Comparison of ENCODE assay signal across 7 cellular contexts in genomic region chr12:55738113-55739024, GRCh38. TPM values are rescaled to one million over a fixed set of nuclear protein-coding genes. Genes with fewer than 3 reads are reported as not detected.
DNase-seq lines count a peak whose midpoint lies in the region; ATAC-seq, FAIRE-seq and TF ChIP-seq lines count a peak whose summit lies in the region.

No MANE protein-coding gene starts in this region.

- H2AFZ ChIP-seq in GM12878 (ENCODE audit: control insufficient read depth, low read depth, low read length) = peak overlapping the region; percentile 91

- H3K27me3 ChIP-seq in GM12878 (replicated peaks in 1 of 2; ENCODE audit: control insufficient read depth in 2 of 2, insufficient read depth in 2 of 2, low read length in 1 of 2) = no peaks in the 10 kb centered on the region
- H3K27me3 ChIP-seq in iPS DF 6.9 (ENCODE audit: control insufficient read depth, insufficient read depth, low read length) = no peaks in the 10 kb centered on the region
- no peaks in the 10 kb centered on the region for H3K27me3 ChIP-seq in sigmoid colon

- H3K9ac ChIP-seq in GM12878 (ENCODE audit: control insufficient read depth, insufficient read depth, low read length) = peak overlapping the region; percentile 79

- H3K36me3 ChIP-seq in GM12878 (ENCODE audit: control insufficient read depth in 2 of 2, insufficient read depth in 2 of 2, low read length in 1 of 2) (no peaks in the 10 kb centered on the region), iPS DF 6.9 (ENCODE audit: control insufficient read depth, insufficient read depth, low read length) (no peaks in the 10 kb centered on the region), sigmoid colon (no peaks in the 10 kb centered on the region)

- in situ Hi-C loops in GM12878 (cut with MboI) = loop anchor here (5.0 kb wide), 2 partner anchors 204 to 294 kb away; no protein-coding TSS in a partner anchor

- peak; percentile 27 for TF ChIP-seq POLR2A in GM18505 (IDR thresholded peaks at IDR 0.05; ENCODE audit: borderline replicate concordance, extremely low read depth, insufficient read depth, insufficient read length)
- TF ChIP-seq POLR2A in GM12878 (IDR thresholded peaks at IDR 0.05; ENCODE audit: low read depth, low read length) = no peak
- TF ChIP-seq POLR2A in sigmoid colon (IDR thresholded peaks at IDR 0.05) = no peak

- 2% methylated on average over 14 of the region's 14 CpGs for WGBS in GM12878 (ENCODE audit: insufficient coverage, insufficient replicate concordance, low lambda C conversion rate, missing lambda C conversion rate)
- WGBS in iPS DF 6.9 (ENCODE audit: insufficient coverage, insufficient read length) = no CpG with 5 or more reads among the region's 14 CpGs
- WGBS in sigmoid colon, 2 donors = 2 to 3% methylated on average over 14 of the region's 14 CpGs

- H3K4me1 Mint-ChIP-seq in T-helper 2 cell treated with Interferon-gamma antibody and Interleukin-4, amounts not matched to agents 5 μg/mL and 100 μg/mL, for 36 hours (ENCODE audit: low read depth) = peaks cover 34% of the 10 kb centered on the region

- H3K27ac Mint-ChIP-seq in T-helper 2 cell treated with Interferon-gamma antibody and Interleukin-4, amounts not matched to agents 5 μg/mL and 100 μg/mL, for 36 hours = peak overlapping the region; percentile 86

- CTCF ChIA-PET in GM12878 (lab: Yijun Ruan, JAX) = interaction anchor here (0.6 to 7.1 kb wide), 78 partner anchors 8 to 890 kb away, joined by 3 to 205 read pairs (median 7); partner anchors contain the start of genes BLOC1S1, CD63, DGKA and DNAJC14

- ATAC-seq in GM18505 (IDR thresholded peaks at IDR 0.05; ENCODE audit: unreplicated experiment) (peak; percentile 77), HG02938 (IDR thresholded peaks at IDR 0.05; ENCODE audit: unreplicated experiment) (peak; percentile 75), GM12878 (peak; percentile 93)

- no peaks in the 10 kb centered on the region for H4K20me1 ChIP-seq in GM12878 (ENCODE audit: control insufficient read depth, insufficient read depth)

- TF ChIP-seq EP300 in GM12878 (IDR thresholded peaks at IDR 0.05; ENCODE audit: borderline replicate concordance in 1 of 2, control insufficient read depth in 1 of 2, low read depth in 2 of 2, low read length in 2 of 2) (no peak), sigmoid colon (IDR thresholded peaks at IDR 0.05) (no peak)

- peak overlapping the region; percentile 78 for H3K4me3 ChIP-seq in GM12878
- peak overlapping the region; percentile 26; the same call in 1 of the 2 replicates for H3K4me3 ChIP-seq in iPS DF 6.9 (ENCODE audit: low read length)
- peak overlapping the region; percentile 39 to 62 (median 52) for H3K4me3 ChIP-seq in sigmoid colon

- peak overlapping the region; percentile 87 for H3K4me3 Mint-ChIP-seq in T-helper 2 cell treated with Interferon-gamma antibody and Interleukin-4, amounts not matched to agents 5 μg/mL and 100 μg/mL, for 36 hours

- TF ChIP-seq CTCF in GM12878 (IDR thresholded peaks at IDR 0.05 in 2 of 3, conservative IDR thresholded peaks at IDR 0.05 in 1 of 3; ENCODE audit: control insufficient read depth in 2 of 3, extremely low read depth in 1 of 3, insufficient read depth in 1 of 3, low read depth in 3 of 3, low read length in 3 of 3) (peak; percentile 68 to 89 (median 87); a peak in 5 of 6 replicates), sigmoid colon (IDR thresholded peaks at IDR 0.05) (peak; percentile 78 to 95 (median 88))

- SMC1A ChIA-PET in GM12878 (lab: Charles Lee; ENCODE audit: uncharacterized antibody, unreplicated experiment) = interaction anchor here (0.6 to 5.2 kb wide), 63 partner anchors 9 to 758 kb away, joined by 3 to 51 read pairs (median 6); partner anchors contain the start of genes BLOC1S1, CD63, DGKA and ESYT1

- peak; percentile 86 for FAIRE-seq in GM12878 (lab: Jason Lieb, UNC)

- H3K4me1 ChIP-seq in GM12878 (ENCODE audit: control insufficient read depth, insufficient read depth, low read length) (peaks cover 7% of the 10 kb centered on the region), iPS DF 6.9 (ENCODE audit: control insufficient read depth, insufficient read depth, low read length) (peaks cover 5% of the 10 kb centered on the region; the same call in 1 of the 2 replicates), sigmoid colon (peaks cover 0 to 28% (median 20%) of the 10 kb centered on the region in 4 donors)

- H3K36me3 Mint-ChIP-seq in T-helper 2 cell treated with Interferon-gamma antibody and Interleukin-4, amounts not matched to agents 5 μg/mL and 100 μg/mL, for 36 hours (ENCODE audit: low read depth) = no peaks in the 10 kb centered on the region

- TF ChIP-seq RAD21 in GM12878 (IDR thresholded peaks at IDR 0.05; ENCODE audit: insufficient read depth, low read depth, low read length) = peak; percentile 96

- BruUV-seq in GM12878 (replicated peaks; lab: Mats Ljungman, UMichigan) = no TSS peak

- H3K27ac ChIP-seq in GM12878 (ENCODE audit: control insufficient read depth, insufficient read depth) (peak overlapping the region; percentile 45), iPS DF 6.9 (ENCODE audit: low read length) (no peak overlapping the region), sigmoid colon (peak overlapping the region; percentile 78 to 83 (median 80))

- intact Hi-C loops in GM12878 (cut with micrococcal nuclease; ENCODE audit: unreplicated experiment) (loop anchor here (1.0 to 10.0 kb wide), 10 partner anchors 59 to 446 kb away; partner anchors contain the start of genes PA2G4, RPL41, RPS26 and SARNP), sigmoid colon (cut with DNase I) (loop anchor here (1.0 to 5.0 kb wide), 3 partner anchors 58 to 202 kb away; partner anchors contain the start of genes ORMDL2 and SARNP)

- peak overlapping the region; percentile 91 for H3K4me2 ChIP-seq in GM12878 (ENCODE audit: control insufficient read depth, insufficient read depth)

- DNase-seq in NCI-H1694 (lab: John Stamatoyannopoulos, UW) = peak; percentile 90
- DNase-seq in T-helper 2 cell treated with Interferon-gamma antibody and Interleukin-4, amounts not matched to agents 5 μg/mL and 100 μg/mL, for 36 hours (ENCODE audit: low spot score) = peak; percentile 77
- DNase-seq in GM12878 (ENCODE audit: low read depth, low spot score) = peak; percentile 77
- peak; percentile 90 for DNase-seq in iPS DF 6.9 (ENCODE audit: low read depth, low spot score)
- DNase-seq in sigmoid colon = peak; percentile 91

- no peaks in the 10 kb centered on the region for H3K9me3 Mint-ChIP-seq in T-helper 2 cell treated with Interferon-gamma antibody and Interleukin-4, amounts not matched to agents 5 μg/mL and 100 μg/mL, for 36 hours

- POLR2A ChIA-PET in GM12878 (lab: Charles Lee) = interaction anchor here (0.5 to 2.9 kb wide), 25 partner anchors 9 to 450 kb away, joined by 3 to 36 read pairs (median 5); partner anchors contain the start of genes BLOC1S1, CD63, DNAJC14 and PA2G4

- H3K27me3 Mint-ChIP-seq in T-helper 2 cell treated with Interferon-gamma antibody and Interleukin-4, amounts not matched to agents 5 μg/mL and 100 μg/mL, for 36 hours (ENCODE audit: low read depth) = peaks cover 5% of the 10 kb centered on the region

- RAD21 ChIA-PET in GM12878 (lab: Charles Lee; ENCODE audit: unreplicated experiment) = interaction anchor here (0.6 to 7.7 kb wide), 57 partner anchors 9 to 764 kb away, joined by 3 to 113 read pairs (median 7); partner anchors contain the start of genes BLOC1S1, CD63, DNAJC14 and ESYT1

- H3K9me3 ChIP-seq in GM12878 (replicated peaks; ENCODE audit: control insufficient read depth, insufficient read depth, low read length) (no peaks in the 10 kb centered on the region), iPS DF 6.9 (ENCODE audit: control insufficient read depth, insufficient read depth, low read length) (no peaks in the 10 kb centered on the region), sigmoid colon (no peaks in the 10 kb centered on the region)

- no peaks in the 10 kb centered on the region for H3K79me2 ChIP-seq in GM12878 (ENCODE audit: control insufficient read depth, insufficient read depth, low read length)

RNA-seq across cellular contexts. Expression of gene GDF11, which starts 4.6 kb away (rescaled TPM):
- 7.2 and 7.6 TPM in 2 replicates for total RNA-seq in GM12878 (2013; cell fraction: nucleolus; rRNA removed)
- total RNA-seq in GM12878 (2014; rRNA removed) (3.1 and 5.2 TPM in 2 replicates), GM12878 (2014; rRNA removed; fragmentation: Illumina TruSeq; extraction: Trizol) (3.4 and 3.9 TPM in 2 replicates), GM12878 (2021) (15.2 and 15.4 TPM in 2 replicates), sigmoid colon (10 to 100 TPM in 1 of 4 donors, 1 to 10 TPM in 3; 4.3 to 12.2 (median 4.6) TPM)
- polyA plus RNA-seq in GM12878 (2011; ENCODE audit: low read depth) = 3.0 TPM
- polyA plus RNA-seq in GM12878 (2011; rRNA removed) (3.7 and 5.8 TPM in 2 replicates), GM12878 (2014; fragmentation: Illumina TruSeq; extraction: Trizol) (5.7 and 6.7 TPM in 2 replicates), GM12878 (2014; fragmentation: Nextera tagmentation; extraction: Ambion mirVana) (1 to 10 TPM; 1.5 to 1.6 TPM), GM12878 (2014; rRNA removed) (9.9 and 13.0 TPM in 2 replicates), GM12878 (2016; fragmentation: Nextera tagmentation; extraction: Ambion mirVana) (under 1 TPM; 0.83 to 0.87 TPM), sigmoid colon (1 to 10 TPM; 1.2 to 3.9 (median 2.4) TPM)
- 6.5 and 8.8 TPM in 2 replicates for polyA plus RNA-seq in GM12878 (2011; cell fraction: cytosol; rRNA removed)
- 8.5 and 9.2 TPM in 2 replicates for polyA plus RNA-seq in GM12878 (2011; cell fraction: nucleus; rRNA removed)
- polyA plus RNA-seq in GM12878 (2012) = 7.4 TPM in 2 replicates
- polyA minus RNA-seq in GM12878 (2011; rRNA and poly(A)+ RNA removed) = 4.9 and 8.8 TPM in 2 replicates
- polyA minus RNA-seq in GM12878 (2011; cell fraction: cytosol; rRNA and poly(A)+ RNA removed) = 3.1 and 5.5 TPM in 2 replicates
- polyA minus RNA-seq in GM12878 (2011; cell fraction: nucleus; rRNA and poly(A)+ RNA removed) = 2.9 and 4.8 TPM in 2 replicates

RNA-seq across cellular contexts. Expression of gene CD63, which starts 9.6 kb away (rescaled TPM):
- total RNA-seq in GM12878 (2013; cell fraction: nucleolus; rRNA removed) = 44.4 and 46.9 TPM in 2 replicates
- 147 and 163 TPM in 2 replicates for total RNA-seq in GM12878 (2014; rRNA removed)
- total RNA-seq in GM12878 (2014; rRNA removed; fragmentation: Illumina TruSeq; extraction: Trizol) = 165 and 171 TPM in 2 replicates
- 171 and 173 TPM in 2 replicates for total RNA-seq in GM12878 (2021)
- polyA plus RNA-seq in GM12878 (2011; ENCODE audit: low read depth) = 176 TPM
- polyA plus RNA-seq in GM12878 (2011; rRNA removed) = 157 and 182 TPM in 2 replicates
- polyA plus RNA-seq in GM12878 (2011; cell fraction: cytosol; rRNA removed) = 168 and 246 TPM in 2 replicates
- polyA plus RNA-seq in GM12878 (2011; cell fraction: nucleus; rRNA removed) = 88.0 and 94.4 TPM in 2 replicates
- 150 and 169 TPM in 2 replicates for polyA plus RNA-seq in GM12878 (2012)
- polyA plus RNA-seq in GM12878 (2014; fragmentation: Illumina TruSeq; extraction: Trizol) = 142 and 156 TPM in 2 replicates
- polyA plus RNA-seq in GM12878 (2014; fragmentation: Nextera tagmentation; extraction: Ambion mirVana) = 100 to 1,000 TPM; 194 to 220 TPM
- 166 and 193 TPM in 2 replicates for polyA plus RNA-seq in GM12878 (2014; rRNA removed)
- 100 to 1,000 TPM; 200 to 209 TPM for polyA plus RNA-seq in GM12878 (2016; fragmentation: Nextera tagmentation; extraction: Ambion mirVana)
- polyA minus RNA-seq in GM12878 (2011; rRNA and poly(A)+ RNA removed) = 98.9 and 117 TPM in 2 replicates
- 27.9 and 34.6 TPM in 2 replicates for polyA minus RNA-seq in GM12878 (2011; cell fraction: cytosol; rRNA and poly(A)+ RNA removed)
- 12.7 and 25.9 TPM in 2 replicates for polyA minus RNA-seq in GM12878 (2011; cell fraction: nucleus; rRNA and poly(A)+ RNA removed)
- 100 to 1,000 TPM; 670 to 933 (median 849) TPM for total RNA-seq in sigmoid colon
- 1,000 to 10,000 TPM in 1 of 3 donors, 100 to 1,000 TPM in 2; 450 to 1,058 (median 486) TPM for polyA plus RNA-seq in sigmoid colon

RNA-seq across cellular contexts. Expression of gene RDH5, which starts 18.2 kb away (rescaled TPM):
- 24.9 and 25.4 TPM in 2 replicates for total RNA-seq in GM12878 (2013; cell fraction: nucleolus; rRNA removed)
- total RNA-seq in GM12878 (2014; rRNA removed) = 6.4 and 8.2 TPM in 2 replicates
- total RNA-seq in GM12878 (2014; rRNA removed; fragmentation: Illumina TruSeq; extraction: Trizol) = 5.7 and 6.7 TPM in 2 replicates
- total RNA-seq in GM12878 (2021) = 5.8 and 8.4 TPM in 2 replicates
- polyA plus RNA-seq in GM12878 (2011; ENCODE audit: low read depth) = 2.2 TPM
- 7.0 and 7.8 TPM in 2 replicates for polyA plus RNA-seq in GM12878 (2011; rRNA removed)
- polyA plus RNA-seq in GM12878 (2011; cell fraction: cytosol; rRNA removed) = 7.5 and 10.6 TPM in 2 replicates
- 22.2 and 32.5 TPM in 2 replicates for polyA plus RNA-seq in GM12878 (2011; cell fraction: nucleus; rRNA removed)
- polyA plus RNA-seq in GM12878 (2012) = 4.6 and 5.0 TPM in 2 replicates
- polyA plus RNA-seq in GM12878 (2014; fragmentation: Illumina TruSeq; extraction: Trizol) = 5.5 and 7.6 TPM in 2 replicates
- 1 to 10 TPM; 2.6 to 3.1 TPM for polyA plus RNA-seq in GM12878 (2014; fragmentation: Nextera tagmentation; extraction: Ambion mirVana)
- polyA plus RNA-seq in GM12878 (2014; rRNA removed) = 11.6 and 11.9 TPM in 2 replicates
- 1 to 10 TPM; 5.8 to 7.1 TPM for polyA plus RNA-seq in GM12878 (2016; fragmentation: Nextera tagmentation; extraction: Ambion mirVana)
- 6.7 and 7.7 TPM in 2 replicates for polyA minus RNA-seq in GM12878 (2011; rRNA and poly(A)+ RNA removed)
- 2.1 TPM in 1 of 2 replicates, not detected in the other for polyA minus RNA-seq in GM12878 (2011; cell fraction: cytosol; rRNA and poly(A)+ RNA removed)
- 6.3 and 15.9 TPM in 2 replicates for polyA minus RNA-seq in GM12878 (2011; cell fraction: nucleus; rRNA and poly(A)+ RNA removed)
- total RNA-seq in sigmoid colon = 10 to 100 TPM; 11.2 to 37.5 (median 32.1) TPM
- polyA plus RNA-seq in sigmoid colon = 10 to 100 TPM in 2 of 3 donors, 1 to 10 TPM in 1; 8.4 to 34.4 (median 27.1) TPM

RNA-seq across cellular contexts. Expression of gene BLOC1S1, which starts 22.5 kb away (rescaled TPM):
- 25.1 and 33.4 TPM in 2 replicates for total RNA-seq in GM12878 (2013; cell fraction: nucleolus; rRNA removed)
- 134 and 144 TPM in 2 replicates for total RNA-seq in GM12878 (2014; rRNA removed)
- 126 and 128 TPM in 2 replicates for total RNA-seq in GM12878 (2014; rRNA removed; fragmentation: Illumina TruSeq; extraction: Trizol)
- 131 and 141 TPM in 2 replicates for total RNA-seq in GM12878 (2021)
- polyA plus RNA-seq in GM12878 (2011; ENCODE audit: low read depth) = 91.5 TPM
- 102 and 156 TPM in 2 replicates for polyA plus RNA-seq in GM12878 (2011; rRNA removed)
- 248 and 288 TPM in 2 replicates for polyA plus RNA-seq in GM12878 (2011; cell fraction: cytosol; rRNA removed)
- polyA plus RNA-seq in GM12878 (2011; cell fraction: nucleus; rRNA removed) = 100 and 116 TPM in 2 replicates
- 142 and 151 TPM in 2 replicates for polyA plus RNA-seq in GM12878 (2012)
- polyA plus RNA-seq in GM12878 (2014; fragmentation: Illumina TruSeq; extraction: Trizol) = 86.6 and 141 TPM in 2 replicates
- 100 to 1,000 TPM; 264 to 285 TPM for polyA plus RNA-seq in GM12878 (2014; fragmentation: Nextera tagmentation; extraction: Ambion mirVana)
- 176 and 185 TPM in 2 replicates for polyA plus RNA-seq in GM12878 (2014; rRNA removed)
- 100 to 1,000 TPM; 218 to 228 TPM for polyA plus RNA-seq in GM12878 (2016; fragmentation: Nextera tagmentation; extraction: Ambion mirVana)
- 65.8 and 84.2 TPM in 2 replicates for polyA minus RNA-seq in GM12878 (2011; rRNA and poly(A)+ RNA removed)
- 16.3 and 21.6 TPM in 2 replicates for polyA minus RNA-seq in GM12878 (2011; cell fraction: cytosol; rRNA and poly(A)+ RNA removed)
- 15.2 and 19.2 TPM in 2 replicates for polyA minus RNA-seq in GM12878 (2011; cell fraction: nucleus; rRNA and poly(A)+ RNA removed)
- 100 to 1,000 TPM; 173 to 356 (median 317) TPM for total RNA-seq in sigmoid colon
- 100 to 1,000 TPM; 329 to 655 (median 634) TPM for polyA plus RNA-seq in sigmoid colon

RNA-seq across cellular contexts. Expression of gene ITGA7, which starts 30.7 kb away (rescaled TPM):
- 18.5 and 21.9 TPM in 2 replicates for total RNA-seq in GM12878 (2013; cell fraction: nucleolus; rRNA removed)
- 2.5 and 2.6 TPM in 2 replicates for total RNA-seq in GM12878 (2014; rRNA removed)
- 0.69 and 1.0 TPM in 2 replicates for total RNA-seq in GM12878 (2014; rRNA removed; fragmentation: Illumina TruSeq; extraction: Trizol)
- 2.8 and 3.8 TPM in 2 replicates for total RNA-seq in GM12878 (2021)
- 1.5 TPM for polyA plus RNA-seq in GM12878 (2011; ENCODE audit: low read depth)
- 3.4 and 5.1 TPM in 2 replicates for polyA plus RNA-seq in GM12878 (2011; rRNA removed)
- 2.2 and 3.6 TPM in 2 replicates for polyA plus RNA-seq in GM12878 (2011; cell fraction: cytosol; rRNA removed)
- polyA plus RNA-seq in GM12878 (2011; cell fraction: nucleus; rRNA removed) = 83.9 and 96.1 TPM in 2 replicates
- polyA plus RNA-seq in GM12878 (2012) = 4.8 and 5.6 TPM in 2 replicates
- polyA plus RNA-seq in GM12878 (2014; fragmentation: Illumina TruSeq; extraction: Trizol) = 1.4 TPM in 1 of 2 replicates, not detected in the other
- under 1 TPM; 0.18 to 0.39 TPM for polyA plus RNA-seq in GM12878 (2014; fragmentation: Nextera tagmentation; extraction: Ambion mirVana)
- polyA plus RNA-seq in GM12878 (2014; rRNA removed) = 2.6 and 4.4 TPM in 2 replicates
- 1 to 10 TPM; 1.4 to 1.6 TPM for polyA plus RNA-seq in GM12878 (2016; fragmentation: Nextera tagmentation; extraction: Ambion mirVana)
- 2.9 and 4.3 TPM in 2 replicates for polyA minus RNA-seq in GM12878 (2011; rRNA and poly(A)+ RNA removed)
- 0.80 and 1.4 TPM in 2 replicates for polyA minus RNA-seq in GM12878 (2011; cell fraction: cytosol; rRNA and poly(A)+ RNA removed)
- 9.2 and 9.6 TPM in 2 replicates for polyA minus RNA-seq in GM12878 (2011; cell fraction: nucleus; rRNA and poly(A)+ RNA removed)
- total RNA-seq in sigmoid colon = 100 to 1,000 TPM in 3 of 4 donors, 10 to 100 TPM in 1; 66.6 to 588 (median 204) TPM
- polyA plus RNA-seq in sigmoid colon = 10 to 100 TPM in 1 of 3 donors, 1 to 10 TPM in 2; 1.8 to 21.0 (median 3.6) TPM

Comparison
In these comparisons a context has a peak if more than half of its experiments do, and no peak if none do; other contexts are left out.
1. H3K4me3 ChIP-seq: peak in every context shown above with its lines; median percentile 78 in GM12878; 52 in sigmoid colon; 26 in iPS DF 6.9.